In the genomic region with DNA sequence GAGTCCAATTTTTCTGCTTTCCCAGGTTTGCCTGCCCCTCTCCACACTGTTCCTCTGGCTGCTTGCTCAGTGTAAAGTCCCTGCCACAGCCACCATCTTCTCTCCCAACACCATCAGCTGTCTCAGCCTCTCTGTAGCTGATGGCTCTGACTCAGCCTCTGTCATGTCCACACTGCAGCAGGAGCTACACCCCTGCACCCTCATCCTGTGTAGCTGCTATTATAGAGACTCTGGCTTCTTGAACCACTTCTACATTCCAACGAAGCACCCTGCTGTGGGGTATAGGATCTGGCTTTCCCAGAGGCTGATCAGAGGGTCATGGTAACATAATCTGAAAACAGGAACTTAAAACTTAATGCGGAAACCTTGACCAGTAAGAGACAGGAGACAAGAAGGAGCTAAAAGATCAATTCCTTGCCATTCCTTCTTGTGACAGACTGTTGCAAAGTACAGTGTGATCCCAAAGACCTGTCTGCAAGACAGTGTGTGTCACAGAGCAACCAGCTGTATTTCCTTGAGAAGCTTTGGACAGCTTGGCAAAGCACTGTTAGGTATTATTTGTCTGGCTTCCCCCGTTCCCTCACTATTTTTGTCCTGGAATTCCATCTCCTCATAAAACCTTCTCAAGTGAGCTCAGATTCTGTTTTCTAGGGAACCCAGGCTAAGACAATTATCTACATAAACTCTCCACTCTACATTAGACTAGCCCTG, we compare ENCODE assay signal across 11 cellular contexts. TPM values are rescaled to one million over a fixed set of nuclear protein-coding genes. Genes with fewer than 3 reads are reported as not detected.
DNase-seq lines count a peak whose midpoint lies in the region; ATAC-seq lines count a peak whose summit lies in the region.
"Had no signal": no experiment of that assay in that cellular context is flagged by ENCODE, and none has a peak within 500 bp of the region (broad histone marks: within the 10 kb centered on the region; RNA-seq: fewer than 3 reads in every experiment).

No MANE protein-coding gene starts in this region.

- DNase-seq in ACHN (peak; percentile 58), HT1080 (ENCODE audit: low read depth) (peak; percentile 90), astrocyte of the hippocampus (ENCODE audit: low read depth, low spot score) (peak; percentile 73), islet precursor cell (peak; percentile 66), posterior cingulate gyrus (no peak), NCI-H1105 treated with DMSO at 0.1 percent for 48 hours (lab: John Stamatoyannopoulos, UW) (no peak), NCI-H524 treated with DMSO at 0.1 percent for 48 hours (lab: John Stamatoyannopoulos, UW) (no peak)
- DNase-seq: activated T-cell treated with anti-CD3 and anti-CD28 coated beads for 4 hours; CD8-positive, alpha-beta T cell; NCI-H345 had no signal

- intact Hi-C loops in posterior cingulate gyrus (cut with DNase I), result no loop called here

- no peak for ATAC-seq in HG03457 (IDR thresholded peaks at IDR 0.05; ENCODE audit: unreplicated experiment)
- ATAC-seq: CD8-positive, alpha-beta T cell had no signal

- in situ Hi-C loops in ACHN (cut with HindIII; ENCODE audit: low pct_ligation_motif_present, low pct_unique_long_range_greater_than_20kb, low sequenced_read_pairs), result no loop called here

RNA-seq across cellular contexts. Expression of a gene that starts 42.3 kb away (rescaled TPM):
- total RNA-seq in HT1080 (2014; rRNA removed; shearing (Covaris generic)), result 8.1 and 14.6 TPM in 2 replicates
- 0.85 and 1.2 TPM in 2 replicates for polyA plus RNA-seq in HT1080 (2015; cell fraction: cytosol; rRNA removed)
- 1.7 and 2.2 TPM in 2 replicates for polyA plus RNA-seq in HT1080 (2015; cell fraction: nucleus; rRNA removed)

Comparison
In these comparisons a context has a peak if more than half of its experiments do, and no peak if none do; other contexts are left out.
1. DNase-seq: peak in ACHN (single experiment), HT1080 (single experiment), astrocyte of the hippocampus (single experiment) and islet precursor cell (single experiment); none in posterior cingulate gyrus (0 of 10), NCI-H1105 treated with DMSO at 0.1 percent for 48 hours (single experiment) and NCI-H524 treated with DMSO at 0.1 percent for 48 hours (single experiment).